In the genomic region with DNA sequence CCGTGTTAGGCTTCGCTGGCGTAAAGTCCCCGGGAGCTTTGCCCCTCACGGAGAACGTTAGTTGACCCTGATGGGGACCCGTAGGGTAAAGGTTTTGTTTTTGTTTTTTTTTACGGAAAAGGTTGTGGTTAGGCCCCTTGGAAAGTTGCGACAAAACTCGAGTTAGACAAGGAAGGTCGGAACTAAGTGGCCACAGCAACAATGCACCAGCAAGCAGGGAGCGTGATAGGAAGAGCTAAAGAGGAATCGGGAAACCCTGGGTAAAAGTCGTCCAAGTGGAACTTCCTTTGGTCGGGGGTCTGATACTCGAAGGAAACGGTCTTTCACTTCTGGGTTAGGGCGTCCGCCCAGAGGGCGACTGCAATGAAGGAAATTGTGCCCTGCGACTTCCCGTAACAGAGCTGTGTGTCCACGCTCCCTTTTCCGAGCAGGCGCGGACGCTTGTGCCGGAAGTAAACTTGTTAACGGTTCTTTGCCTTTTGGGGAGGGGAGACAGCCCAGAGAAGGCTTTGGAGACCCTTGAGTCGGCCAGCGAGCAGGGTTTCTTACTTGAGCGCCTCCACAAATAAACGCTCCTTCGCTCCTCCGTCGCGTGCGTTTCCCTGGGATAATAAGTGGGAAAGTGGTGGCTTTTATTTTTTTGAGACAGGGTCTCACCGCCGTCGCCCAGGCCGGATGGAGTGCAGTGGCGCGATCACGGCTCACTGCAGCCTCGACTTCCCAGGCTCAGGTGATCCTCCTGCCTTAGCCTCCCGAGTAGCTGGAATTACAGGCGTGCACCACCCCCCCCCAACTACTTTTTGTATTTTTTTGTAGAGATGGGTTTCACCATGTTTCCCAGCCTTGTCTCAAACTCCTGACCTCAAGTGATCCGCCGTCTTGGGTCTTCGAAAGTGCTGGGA, we compare ENCODE assay signal across 8 cellular contexts. TPM values are rescaled to one million over a fixed set of nuclear protein-coding genes. Genes with fewer than 3 reads are reported as not detected.
DNase-seq lines count a peak whose midpoint lies in the region; ATAC-seq and TF ChIP-seq lines count a peak whose summit lies in the region.

No MANE protein-coding gene starts in this region.

- H3K27me3 ChIP-seq in dorsolateral prefrontal cortex = no peaks in the 10 kb centered on the region

- ATAC-seq in GM19395 (IDR thresholded peaks at IDR 0.05; ENCODE audit: unreplicated experiment) = peak; percentile 58
- ATAC-seq in HG03565 (IDR thresholded peaks at IDR 0.05; ENCODE audit: unreplicated experiment) = peak; percentile 28

- 0 to 1% methylated on average over 51 of the region's 51 CpGs for WGBS in lower leg skin, 2 donors

- H3K4me3 ChIP-seq in dorsolateral prefrontal cortex (peak overlapping the region; percentile 56 to 98 (median 92)), lower leg skin (ENCODE audit: low read depth, poor library complexity, severe bottlenecking) (peak overlapping the region; percentile 72)

- H3K27ac ChIP-seq in dorsolateral prefrontal cortex = peak overlapping the region; percentile 87 to 100 (median 98)

- no peak for TF ChIP-seq POLR2A in lower leg skin (IDR thresholded peaks at IDR 0.05)

- intact Hi-C loops in dorsolateral prefrontal cortex (cut with DNase I) (loop anchor here (1.0 to 10.0 kb wide), 7 partner anchors 53 to 248 kb away; partner anchors contain the start of genes NIFK (in 2 of the 2), RNU4ATAC (in 2 of the 2) and TSN (in 1 of the 2)), lower leg skin (cut with DNase I; ENCODE audit: low total_unique reads) (no loop called here)

- TF ChIP-seq CTCF in dorsolateral prefrontal cortex (IDR thresholded peaks at IDR 0.05 in 54 of 56, conservative IDR thresholded peaks at IDR 0.05 in 2 of 56; ENCODE audit: low read depth in 1 of 56, partially characterized antibody in 56 of 56) = peak in 13 of 56 donors; percentile 2 to 32 (median 9)
- no peak for TF ChIP-seq CTCF in lower leg skin (IDR thresholded peaks at IDR 0.05)

- DNase-seq in C1 segment of cervical spinal cord (lab: John Stamatoyannopoulos, UW) (peak; percentile 39 to 99 (median 92)), NCI-H748 treated with DMSO at 0.1 percent for 48 hours (lab: John Stamatoyannopoulos, UW) (peak; percentile 44), dorsolateral prefrontal cortex (peak; percentile 75 to 92 (median 90)), lower leg skin (ENCODE audit: low spot score in 2 of 2) (peak; percentile 91 to 97)
- DNase-seq in activated CD4-positive, alpha-beta T cell treated with anti-CD3 and anti-CD28 coated beads, Interleukin-2, amount 50 U/mL, for 4 hours = peak; percentile 75 to 78
- peak; percentile 76 to 78 for DNase-seq in stimulated activated CD4-positive, alpha-beta T cell treated with anti-CD3 and anti-CD28 coated beads, Interleukin-4, amount 100 ng/mL, for 4 hours

RNA-seq across cellular contexts. Expression of gene CLASP1, which starts 0.6 kb away (rescaled TPM):
- 100 to 1,000 TPM in 113 of 120 experiments, 10 to 100 TPM in 7; 82.3 to 147 (median 116) TPM for total RNA-seq in dorsolateral prefrontal cortex
- 10 to 100 TPM; 56.8 to 88.4 (median 69.0) TPM for total RNA-seq in lower leg skin

Comparison
In these comparisons a context has a peak if more than half of its experiments do, and no peak if none do; other contexts are left out.
1. Peak in every context shown above with its lines: DNase-seq, ATAC-seq, H3K4me3 ChIP-seq and H3K27ac ChIP-seq.
2. DNase-seq: peak in every context shown above with its lines; median percentile 94 in lower leg skin; 92 in C1 segment of cervical spinal cord; 90 in dorsolateral prefrontal cortex; 77 in stimulated activated CD4-positive, alpha-beta T cell treated with anti-CD3 and anti-CD28 coated beads, Interleukin-4, amount 100 ng/mL, for 4 hours; 76 in activated CD4-positive, alpha-beta T cell treated with anti-CD3 and anti-CD28 coated beads, Interleukin-2, amount 50 U/mL, for 4 hours; 44 in NCI-H748 treated with DMSO at 0.1 percent for 48 hours.